ENCODE assay signal across 12 cellular contexts in genomic region chr1:45334308-45335245, GRCh38. TPM values are rescaled to one million over a fixed set of nuclear protein-coding genes. Genes with fewer than 3 reads are reported as not detected.
DNase-seq lines count a peak whose midpoint lies in the region; ATAC-seq and TF ChIP-seq lines count a peak whose summit lies in the region.
"Had no signal": no experiment of that assay in that cellular context is flagged by ENCODE, and none has a peak within 500 bp of the region (broad histone marks: within the 10 kb centered on the region; RNA-seq: fewer than 3 reads in every experiment).

No MANE protein-coding gene starts in this region.

- POLR2A ChIA-PET in Caco-2 (lab: Charles Lee), result interaction anchor here (0.6 kb wide), 1 partner anchor 489 kb away, joined by 4 read pairs; no protein-coding TSS in a partner anchor

- peaks cover 47% of the 10 kb centered on the region for H3K4me1 Mint-ChIP-seq in Caco-2 (ENCODE audit: low read depth, unreplicated experiment)

- H3K27ac ChIP-seq in KOPT-K1 (ENCODE audit: low read depth, low read length, poor library complexity, severe bottlenecking) (peak overlapping the region; percentile 46), mucosa of rectum (ENCODE audit: low read depth in 2 of 2, low read length in 2 of 2) (peak overlapping the region; percentile 80 to 86)

- TF ChIP-seq CTCF in Caco-2 (IDR thresholded peaks at IDR 0.05; ENCODE audit: insufficient read depth in 1 of 2, low read depth in 1 of 2, low read length in 1 of 2, severe bottlenecking in 1 of 2, unreplicated experiment in 1 of 2), result peak in 1 of 2 experiments; percentile 35

- H3K27ac Mint-ChIP-seq in Caco-2 (ENCODE audit: unreplicated experiment), result peak overlapping the region; percentile 97

- no peaks in the 10 kb centered on the region for H3K9me3 Mint-ChIP-seq in Caco-2 (ENCODE audit: unreplicated experiment)

- no peak overlapping the region for H3K4me3 ChIP-seq in Caco-2 (ENCODE audit: low read depth, low read length)
- peak overlapping the region in 1 of 2 donors; percentile 58 for H3K4me3 ChIP-seq in mucosa of rectum (ENCODE audit: low read length in 2 of 2)
- H3K4me3 ChIP-seq: skin epidermis had no signal

- DNase-seq in Caco-2 (peak; percentile 60 to 72), cerebellar cortex (ENCODE audit: low spot score) (peak; percentile 93), NCI-H2171 treated with DMSO at 0.1 percent for 48 hours (lab: John Stamatoyannopoulos, UW) (no peak), EL (no peak)
- no peak for DNase-seq in activated CD4-positive, CD25-positive, alpha-beta regulatory T cell (lab: John Stamatoyannopoulos, UW)
- DNase-seq: activated T-cell treated with anti-CD3 and anti-CD28 coated beads, Interleukin-2, amount 50 U/mL, for 1 hour; effector memory CD4-positive, alpha-beta T cell; NCI-H2029 treated with DMSO at 0.1 percent for 48 hours had no signal

- H3K27me3 ChIP-seq in Caco-2 (replicated peaks; ENCODE audit: control insufficient read depth, insufficient read depth, low read length) (no peaks in the 10 kb centered on the region), mucosa of rectum (ENCODE audit: control insufficient read depth in 2 of 2, insufficient read depth in 2 of 2, low read length in 2 of 2) (no peaks in the 10 kb centered on the region)

- H3K9me3 ChIP-seq in Caco-2, result no peaks in the 10 kb centered on the region
- H3K9me3 ChIP-seq in KOPT-K1 (ENCODE audit: insufficient read depth, low read length, poor library complexity, severe bottlenecking), result no peaks in the 10 kb centered on the region
- no peaks in the 10 kb centered on the region for H3K9me3 ChIP-seq in mucosa of rectum (ENCODE audit: control insufficient read depth in 2 of 2, low read length in 2 of 2)

- peak overlapping the region in 1 of 2 donors; percentile 60 for H3K9ac ChIP-seq in mucosa of rectum (ENCODE audit: low read depth in 1 of 2, low read length in 2 of 2)

- CTCF ChIA-PET in Caco-2 (lab: Charles Lee), result no interaction called here

- intact Hi-C loops in Caco-2 (cut with micrococcal nuclease; ENCODE audit: unreplicated experiment), result no loop called here

- H3K4me3 Mint-ChIP-seq in Caco-2 (ENCODE audit: unreplicated experiment), result peak overlapping the region; percentile 99

- no peaks in the 10 kb centered on the region for H3K27me3 Mint-ChIP-seq in Caco-2 (ENCODE audit: insufficient read depth, unreplicated experiment)

- BruUV-seq in Caco-2 (replicated peaks; lab: Mats Ljungman, UMichigan), result no TSS peak

- H3K36me3 ChIP-seq in Caco-2 (ENCODE audit: control insufficient read depth, insufficient read depth, low read length), result peaks cover 13% of the 10 kb centered on the region
- peaks cover 54% of the 10 kb centered on the region for H3K36me3 ChIP-seq in KOPT-K1 (ENCODE audit: insufficient read depth, low read length)
- peaks cover 14 to 37% of the 10 kb centered on the region in 2 donors for H3K36me3 ChIP-seq in mucosa of rectum (ENCODE audit: control insufficient read depth in 2 of 2, insufficient read depth in 2 of 2, low read length in 2 of 2)

- peaks cover 71% of the 10 kb centered on the region for H3K36me3 Mint-ChIP-seq in Caco-2 (ENCODE audit: insufficient read depth, unreplicated experiment)

- ATAC-seq in GM18868 (IDR thresholded peaks at IDR 0.05; ENCODE audit: unreplicated experiment), result no peak

- H3K4me1 ChIP-seq in Caco-2 (peaks cover 68% of the 10 kb centered on the region), mucosa of rectum (ENCODE audit: control insufficient read depth in 2 of 2, insufficient read depth in 2 of 2, low read length in 2 of 2) (peaks cover 25 to 34% of the 10 kb centered on the region in 2 donors)

RNA-seq across cellular contexts. Expression of gene TOE1, which starts 5.4 kb away (rescaled TPM):
- total RNA-seq in Caco-2 (2022), result 15.5 and 19.0 TPM in 2 replicates

RNA-seq across cellular contexts. Expression of gene MUTYH, which starts 5.7 kb away (rescaled TPM):
- 46.3 and 48.4 TPM in 2 replicates for total RNA-seq in Caco-2 (2022)

RNA-seq across cellular contexts. Expression of gene HPDL, which starts 7.9 kb away (rescaled TPM):
- 78.2 and 90.6 TPM in 2 replicates for total RNA-seq in Caco-2 (2022)

Comparison
In these comparisons a context has a peak if more than half of its experiments do, and no peak if none do; other contexts are left out.
1. DNase-seq: peak in Caco-2 (2 of 2) and cerebellar cortex (single experiment); none in NCI-H2171 treated with DMSO at 0.1 percent for 48 hours (single experiment), EL (single experiment) and activated CD4-positive, CD25-positive, alpha-beta regulatory T cell (0 of 4).